1 cellular context compared by ENCODE assay signal in the genomic region with DNA sequence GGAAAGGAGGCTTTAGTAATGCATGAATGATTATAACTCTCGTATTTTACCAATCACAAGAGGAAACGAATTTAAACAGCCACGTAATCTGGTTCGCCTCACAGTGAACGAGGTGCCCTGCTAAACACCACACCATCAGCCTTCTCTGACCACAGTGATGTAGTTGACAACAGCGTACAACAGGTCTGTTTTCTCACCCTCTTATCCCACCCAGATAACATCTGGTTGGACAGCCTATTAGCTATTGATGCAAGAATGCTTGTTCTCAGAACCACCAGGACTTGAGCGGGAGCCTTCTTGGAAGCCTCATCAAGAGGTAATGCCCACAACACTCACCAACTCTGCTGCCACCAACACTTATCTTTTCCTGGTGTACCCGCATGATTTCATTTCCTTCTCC.
TF ChIP-seq lines count a peak whose summit lies in the region.

No MANE protein-coding gene starts in this region.

TF ChIP-seq in K562, 482 proteins besides CTCF, POLR2A, EP300 and RAD21 (continued from another document):
- TF ChIP-seq, protein P1, sequence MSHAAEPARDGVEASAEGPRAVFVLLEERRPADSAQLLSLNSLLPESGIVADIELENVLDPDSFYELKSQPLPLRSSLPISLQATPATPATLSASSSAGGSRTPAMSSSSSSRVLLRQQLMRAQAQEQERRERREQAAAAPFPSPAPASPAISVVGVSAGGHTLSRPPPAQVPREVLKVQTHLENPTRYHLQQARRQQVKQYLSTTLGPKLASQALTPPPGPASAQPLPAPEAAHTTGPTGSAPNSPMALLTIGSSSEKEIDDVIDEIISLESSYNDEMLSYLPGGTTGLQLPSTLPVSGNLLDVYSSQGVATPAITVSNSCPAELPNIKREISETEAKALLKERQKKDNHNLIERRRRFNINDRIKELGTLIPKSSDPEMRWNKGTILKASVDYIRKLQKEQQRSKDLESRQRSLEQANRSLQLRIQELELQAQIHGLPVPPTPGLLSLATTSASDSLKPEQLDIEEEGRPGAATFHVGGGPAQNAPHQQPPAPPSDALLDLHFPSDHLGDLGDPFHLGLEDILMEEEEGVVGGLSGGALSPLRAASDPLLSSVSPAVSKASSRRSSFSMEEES (CRISPR knock-in tag; IDR thresholded peaks at IDR 0.05), result no peak
- TF ChIP-seq ZNF79 (CRISPR knock-in tag; IDR thresholded peaks at IDR 0.05; ENCODE audit: low read depth) (no peak), SRSF7 (optimal IDR thresholded peaks at IDR 0.05; ENCODE audit: low read depth, low read length) (no peak)
- TF ChIP-seq, protein P2, sequence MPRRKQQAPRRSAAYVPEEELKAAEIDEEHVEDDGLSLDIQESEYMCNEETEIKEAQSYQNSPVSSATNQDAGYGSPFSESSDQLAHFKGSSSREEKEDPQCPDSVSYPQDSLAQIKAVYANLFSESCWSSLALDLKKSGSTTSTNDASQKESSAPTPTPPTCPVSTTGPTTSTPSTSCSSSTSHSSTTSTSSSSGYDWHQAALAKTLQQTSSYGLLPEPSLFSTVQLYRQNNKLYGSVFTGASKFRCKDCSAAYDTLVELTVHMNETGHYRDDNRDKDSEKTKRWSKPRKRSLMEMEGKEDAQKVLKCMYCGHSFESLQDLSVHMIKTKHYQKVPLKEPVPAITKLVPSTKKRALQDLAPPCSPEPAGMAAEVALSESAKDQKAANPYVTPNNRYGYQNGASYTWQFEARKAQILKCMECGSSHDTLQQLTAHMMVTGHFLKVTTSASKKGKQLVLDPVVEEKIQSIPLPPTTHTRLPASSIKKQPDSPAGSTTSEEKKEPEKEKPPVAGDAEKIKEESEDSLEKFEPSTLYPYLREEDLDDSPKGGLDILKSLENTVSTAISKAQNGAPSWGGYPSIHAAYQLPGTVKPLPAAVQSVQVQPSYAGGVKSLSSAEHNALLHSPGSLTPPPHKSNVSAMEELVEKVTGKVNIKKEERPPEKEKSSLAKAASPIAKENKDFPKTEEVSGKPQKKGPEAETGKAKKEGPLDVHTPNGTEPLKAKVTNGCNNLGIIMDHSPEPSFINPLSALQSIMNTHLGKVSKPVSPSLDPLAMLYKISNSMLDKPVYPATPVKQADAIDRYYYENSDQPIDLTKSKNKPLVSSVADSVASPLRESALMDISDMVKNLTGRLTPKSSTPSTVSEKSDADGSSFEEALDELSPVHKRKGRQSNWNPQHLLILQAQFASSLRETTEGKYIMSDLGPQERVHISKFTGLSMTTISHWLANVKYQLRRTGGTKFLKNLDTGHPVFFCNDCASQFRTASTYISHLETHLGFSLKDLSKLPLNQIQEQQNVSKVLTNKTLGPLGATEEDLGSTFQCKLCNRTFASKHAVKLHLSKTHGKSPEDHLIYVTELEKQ (CRISPR knock-in tag; IDR thresholded peaks at IDR 0.05), result no peak
